In genomic region chr18:49884465-49884864, GRCh38 we compare ENCODE assay signal across 25 cellular contexts.
DNase-seq lines count a peak whose midpoint lies in the region; ATAC-seq and TF ChIP-seq lines count a peak whose summit lies in the region.
"Had no signal": no experiment of that assay in that cellular context is flagged by ENCODE, and none has a peak within 500 bp of the region (broad histone marks: within the 10 kb centered on the region; RNA-seq: fewer than 3 reads in every experiment).

No MANE protein-coding gene starts in this region.

- ATAC-seq in upper lobe of right lung (no peak), GM21825 (IDR thresholded peaks at IDR 0.05; ENCODE audit: unreplicated experiment) (no peak)
- ATAC-seq: GM12878 had no signal

- no peak for TF ChIP-seq CTCF in upper lobe of right lung (IDR thresholded peaks at IDR 0.05)

- no peak overlapping the region for H3K4me3 ChIP-seq in upper lobe of right lung
- H3K4me3 ChIP-seq: BLaER1, GM12878 had no signal

- peak overlapping the region; percentile 60 for H3K27ac ChIP-seq in epithelial cell of prostate
- no peak overlapping the region for H3K27ac ChIP-seq in upper lobe of right lung
- H3K27ac ChIP-seq: BLaER1 had no signal

- H3K27me3 ChIP-seq in upper lobe of right lung = no peaks in the 10 kb centered on the region
- H3K27me3 ChIP-seq: BE2C, BLaER1 had no signal

- intact Hi-C loops in upper lobe of right lung (cut with DNase I) = no loop called here

- no peaks in the 10 kb centered on the region for H3K4me1 ChIP-seq in upper lobe of right lung
- H3K4me1 ChIP-seq: BE2C, BLaER1 had no signal

- no peaks in the 10 kb centered on the region for H3K36me3 ChIP-seq in upper lobe of right lung
- H3K36me3 ChIP-seq: BE2C, BLaER1 had no signal

- no peaks in the 10 kb centered on the region for H3K9me3 ChIP-seq in upper lobe of right lung
- H3K9me3 ChIP-seq: BE2C, BLaER1 had no signal

- peak; percentile 12 for DNase-seq in activated effector memory CD4-positive, alpha-beta T cell treated with anti-CD3 and anti-CD28 coated beads, Interleukin-2, amount 50 U/mL, for 16 hours
- no peak for DNase-seq in activated effector memory CD4-positive, alpha-beta T cell treated with Interleukin-2 at 50 U/mL for 16 hours
- DNase-seq in NCI-H69 (lab: John Stamatoyannopoulos, UW) (peak; percentile 61), epithelial cell of prostate (ENCODE audit: low read depth, low spot score) (no peak), upper lobe of right lung (peak; percentile 1), NCI-H187 (lab: John Stamatoyannopoulos, UW) (no peak), T-helper 9 cell (no peak)
- DNase-seq: 8988T; ACHN; BE2C; C1 segment of cervical spinal cord; CD4-positive, alpha-beta memory T cell; CD4-positive, CD25-positive, alpha-beta regulatory T cell; CD8-positive, alpha-beta memory T cell; COR-L47; DMS 273 treated with DMSO at 0.1 percent for 48 hours; DMS153; DMS53; DMS79; DND-41; EL; GDM1 had no signal

Comparison
In these comparisons a context has a peak if more than half of its experiments do, and no peak if none do; other contexts are left out.
1. DNase-seq: peak in activated effector memory CD4-positive, alpha-beta T cell treated with anti-CD3 and anti-CD28 coated beads, Interleukin-2, amount 50 U/mL, for 16 hours (single experiment), NCI-H69 (single experiment) and upper lobe of right lung (single experiment); none in activated effector memory CD4-positive, alpha-beta T cell treated with Interleukin-2 at 50 U/mL for 16 hours (single experiment), epithelial cell of prostate (single experiment), NCI-H187 (0 of 2) and T-helper 9 cell (single experiment).